Comparison of ENCODE assay signal across 11 cellular contexts in the genomic region with DNA sequence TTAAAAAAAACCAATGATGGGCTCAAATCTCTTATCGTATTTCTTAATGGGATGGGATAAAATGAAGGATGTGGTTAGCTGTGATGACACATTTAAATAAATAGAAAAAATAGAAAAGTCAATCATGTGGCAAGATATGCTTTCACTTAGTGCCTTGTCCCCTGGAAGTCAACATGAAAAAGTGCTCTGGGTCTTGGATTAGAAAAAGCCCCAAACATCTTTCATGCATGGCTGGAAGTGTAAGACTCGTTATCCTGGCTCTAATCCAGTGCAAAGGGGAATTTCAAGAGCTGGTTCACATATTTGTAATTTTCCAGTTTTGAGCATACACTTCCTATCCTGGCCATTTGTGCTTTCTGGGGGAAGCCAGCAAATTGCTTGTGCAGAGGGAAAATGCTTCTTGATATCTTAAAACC.
DNase-seq lines count a peak whose midpoint lies in the region; ATAC-seq, FAIRE-seq and TF ChIP-seq lines count a peak whose summit lies in the region.
"Had no signal": no experiment of that assay in that cellular context is flagged by ENCODE, and none has a peak within 500 bp of the region (broad histone marks: within the 10 kb centered on the region; RNA-seq: fewer than 3 reads in every experiment).

No MANE protein-coding gene starts in this region.

- H2AFZ ChIP-seq in HepG2 (ENCODE audit: low read length) (no peak overlapping the region), SK-N-SH (ENCODE audit: low read depth) (no peak overlapping the region; the same call in 1 of the 2 replicates)

- no peak for FAIRE-seq in HepG2 (lab: Jason Lieb, UNC)
- FAIRE-seq in kidney (lab: Jason Lieb, UNC), result peak; percentile 62

- in situ Hi-C loops in HepG2 (cut with HindIII; ENCODE audit: extremely low pct_ligation_motif_present, low pct_unique_long_range_greater_than_20kb), result loop anchor here (10.0 kb wide), 1 partner anchor 979 kb away; no protein-coding TSS in a partner anchor

- H3K4me2 ChIP-seq in HepG2 (ENCODE audit: low read depth, low read length), result no peak overlapping the region
- peak overlapping the region; percentile 1; the same call in 1 of the 2 replicates for H3K4me2 ChIP-seq in SK-N-SH

- POLR2A ChIA-PET in HepG2 (lab: Yijun Ruan, JAX), result no interaction called here
- POLR2A ChIA-PET in SK-N-SH (lab: Yijun Ruan, JAX), result no interaction called here

- 47% methylated on average over 2 of the region's 2 CpGs for WGBS in liver
- WGBS in HepG2 (ENCODE audit: low lambda C conversion rate), result 21% methylated on average over 2 of the region's 2 CpGs
- 7% methylated on average over 2 of the region's 2 CpGs for WGBS in SK-N-SH (ENCODE audit: low lambda C conversion rate)

- intact Hi-C loops in HepG2 (cut with micrococcal nuclease; ENCODE audit: unreplicated experiment), result no loop called here
- intact Hi-C loops in kidney (cut with DNase I), result no loop called here

- TF ChIP-seq CTCF in liver (IDR thresholded peaks at IDR 0.05; ENCODE audit: low read depth, low read length, missing input control) (no peak), HepG2 (CRISPR knock-in tag; IDR thresholded peaks at IDR 0.05) (no peak), SK-N-SH (IDR thresholded peaks at IDR 0.05) (no peak), kidney (IDR thresholded peaks at IDR 0.05; ENCODE audit: borderline replicate concordance, extremely low read depth, insufficient read depth) (no peak), GM20000 (IDR thresholded peaks at IDR 0.05; ENCODE audit: extremely low read depth, missing control alignments) (no peak)

- H3K9ac ChIP-seq in liver (ENCODE audit: low read depth in 1 of 2, low read length in 2 of 2), result no peak overlapping the region
- H3K9ac ChIP-seq in HepG2 (ENCODE audit: insufficient read depth, low read depth, low read length), result no peak overlapping the region
- peak overlapping the region; percentile 6; the same call in 1 of the 2 replicates for H3K9ac ChIP-seq in SK-N-SH
- H3K9ac ChIP-seq in kidney (ENCODE audit: low read length in 2 of 2), result no peak overlapping the region

- H3K79me2 ChIP-seq in HepG2 (ENCODE audit: insufficient read depth, low read length) (no peaks in the 10 kb centered on the region), SK-N-SH (ENCODE audit: insufficient read depth) (no peaks in the 10 kb centered on the region)

- H3K4me3 ChIP-seq in liver (ENCODE audit: low read depth in 1 of 3, low read length in 3 of 3), result no peak overlapping the region
- H3K4me3 ChIP-seq in HepG2 (replicated peaks in 1 of 3; ENCODE audit: insufficient read depth in 1 of 3, low read depth in 2 of 3, low read length in 3 of 3), result no peak overlapping the region
- no peak overlapping the region for H3K4me3 ChIP-seq in SK-N-SH (ENCODE audit: low read depth in 2 of 2, low read length in 1 of 2)
- H3K4me3 ChIP-seq in kidney (ENCODE audit: low read length in 2 of 2), result no peak overlapping the region

- no peaks in the 10 kb centered on the region for H3K9me3 ChIP-seq in liver (ENCODE audit: control insufficient read depth in 4 of 4, low read length in 3 of 4)
- no peaks in the 10 kb centered on the region for H3K9me3 ChIP-seq in HepG2 (ENCODE audit: low read length)
- H3K9me3 ChIP-seq in SK-N-SH, result no peaks in the 10 kb centered on the region
- H3K9me3 ChIP-seq in kidney (ENCODE audit: control insufficient read depth in 1 of 2, low read length in 2 of 2), result no peaks in the 10 kb centered on the region

- TF ChIP-seq POLR2A in HepG2 (IDR thresholded peaks at IDR 0.05; ENCODE audit: insufficient read depth in 1 of 2, low read depth in 2 of 2, low read length in 2 of 2), result no peak

- H3K36me3 ChIP-seq in liver (ENCODE audit: control insufficient read depth in 4 of 4, insufficient read depth in 3 of 4, low read depth in 1 of 4, low read length in 3 of 4), result no peaks in the 10 kb centered on the region
- H3K36me3 ChIP-seq in HepG2 (replicated peaks in 1 of 2; ENCODE audit: control insufficient read depth in 1 of 2, insufficient read depth in 2 of 2, low read length in 2 of 2), result no peaks in the 10 kb centered on the region
- H3K36me3 ChIP-seq in SK-N-SH (replicated peaks in 1 of 2; ENCODE audit: control insufficient read depth in 1 of 2, insufficient read depth in 2 of 2, low read length in 1 of 2), result no peaks in the 10 kb centered on the region
- H3K36me3 ChIP-seq in kidney (ENCODE audit: control insufficient read depth in 1 of 2, insufficient read depth in 2 of 2, low read length in 2 of 2), result no peaks in the 10 kb centered on the region

- H3F3A ChIP-seq in SK-N-SH (replicated peaks; ENCODE audit: insufficient read depth), result peaks cover 17% of the 10 kb centered on the region

- ATAC-seq in HepG2 (no peak), HG03196 (IDR thresholded peaks at IDR 0.05; ENCODE audit: unreplicated experiment) (no peak), GM21447 (IDR thresholded peaks at IDR 0.05; ENCODE audit: unreplicated experiment) (no peak)

- H3K27me3 ChIP-seq in liver (ENCODE audit: control insufficient read depth in 4 of 4, insufficient read depth in 4 of 4, low read length in 3 of 4) (peaks cover 0 to 11% (median 0%) of the 10 kb centered on the region in 4 donors), HepG2 (ENCODE audit: control insufficient read depth in 1 of 2, insufficient read depth in 2 of 2, low read length in 2 of 2) (peaks cover 0 to 2% of the 10 kb centered on the region in 2 experiments; a peak in 2 of 5 replicates), SK-N-SH (ENCODE audit: insufficient read depth) (no peaks in the 10 kb centered on the region)

- TF ChIP-seq EP300 in HepG2 (IDR thresholded peaks at IDR 0.05; ENCODE audit: low read depth in 2 of 2, low read length in 2 of 2), result no peak
- TF ChIP-seq EP300 in HepG2 (CRISPR knock-in tag; IDR thresholded peaks at IDR 0.05; ENCODE audit: borderline replicate concordance), result no peak
- TF ChIP-seq EP300 in SK-N-SH (IDR thresholded peaks at IDR 0.05; ENCODE audit: borderline replicate concordance in 1 of 2, low read depth in 1 of 2, low read length in 1 of 2), result peak in 1 of 2 experiments; percentile 38; a peak in 1 of 4 replicates

- CTCF ChIA-PET in HepG2 (lab: Yijun Ruan, JAX; ENCODE audit: low intra/inter-chr PET ratio, low total read pairs), result no interaction called here
- CTCF ChIA-PET in SK-N-SH (lab: Yijun Ruan, JAX), result interaction anchor here (1.3 to 3.5 kb wide), 6 partner anchors 32 to 1054 kb away, joined by 4 to 13 read pairs (median 6); no protein-coding TSS in a partner anchor

- H3K4me1 ChIP-seq in liver (ENCODE audit: control insufficient read depth in 4 of 4, insufficient read depth in 4 of 4, low read length in 3 of 4) (no peaks in the 10 kb centered on the region), HepG2 (ENCODE audit: insufficient read depth, low read length) (no peaks in the 10 kb centered on the region), SK-N-SH (ENCODE audit: control insufficient read depth in 1 of 2, insufficient read depth in 2 of 2, low read depth in 1 of 2, low read length in 1 of 2) (peaks cover 3 to 23% of the 10 kb centered on the region in 2 experiments; a peak in 3 of 4 replicates), kidney (ENCODE audit: control insufficient read depth in 1 of 2, insufficient read depth in 1 of 2, low read depth in 1 of 2, low read length in 2 of 2) (peaks cover 0 to 15% of the 10 kb centered on the region in 2 donors)

- no peak for DNase-seq in HepG2 (ENCODE audit: low spot score)
- no peak for DNase-seq in SK-N-SH
- DNase-seq in kidney, result no peak
- no peak for DNase-seq in GM20000 (ENCODE audit: low spot score)
- no peak for DNase-seq in activated CD4-positive, alpha-beta T cell treated with anti-CD3 and anti-CD28 coated beads, Interleukin-2, amount 50 U/mL, for 1 hour
- DNase-seq: DND-41, H7, MM.1S had no signal

- TF ChIP-seq RAD21 in liver (IDR thresholded peaks at IDR 0.05) (no peak), HepG2 (CRISPR knock-in tag; IDR thresholded peaks at IDR 0.05) (no peak), SK-N-SH (IDR thresholded peaks at IDR 0.05; ENCODE audit: low read length) (no peak)

- H3K27ac ChIP-seq in liver (ENCODE audit: low read depth in 1 of 2, low read length in 2 of 2) (peak overlapping the region in 1 of 2 donors; percentile 28), HepG2 (ENCODE audit: extremely low read length, insufficient read depth, low read length) (no peak overlapping the region), SK-N-SH (ENCODE audit: low read depth in 2 of 2, low read length in 1 of 2) (peak overlapping the region; percentile 11 to 31; a peak in 3 of 4 replicates), kidney (ENCODE audit: low read depth in 2 of 2, low read length in 2 of 2) (no peak overlapping the region)

- no TSS peak for BruUV-seq in HepG2 (replicated peaks; lab: Mats Ljungman, UMichigan)

- H4K20me1 ChIP-seq in HepG2 (ENCODE audit: insufficient read depth, low read length), result no peaks in the 10 kb centered on the region
- no peaks in the 10 kb centered on the region for H4K20me1 ChIP-seq in SK-N-SH (ENCODE audit: insufficient read depth)

- no peaks in the 10 kb centered on the region for H3K9me2 ChIP-seq in SK-N-SH

TF ChIP-seq in liver, 16 proteins besides CTCF, POLR2A, EP300 and RAD21 (continues in another document):
- TF ChIP-seq, protein P1, sequence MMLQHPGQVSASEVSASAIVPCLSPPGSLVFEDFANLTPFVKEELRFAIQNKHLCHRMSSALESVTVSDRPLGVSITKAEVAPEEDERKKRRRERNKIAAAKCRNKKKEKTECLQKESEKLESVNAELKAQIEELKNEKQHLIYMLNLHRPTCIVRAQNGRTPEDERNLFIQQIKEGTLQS (IDR thresholded peaks at IDR 0.05), result no peak
- TF ChIP-seq TAF1 (conservative IDR thresholded peaks at IDR 0.05), result no peak
- TF ChIP-seq RXRA (IDR thresholded peaks at IDR 0.05), result peak; percentile 17 to 29
- TF ChIP-seq FOXA2 (IDR thresholded peaks at IDR 0.05), result no peak
- TF ChIP-seq EGR1 (IDR thresholded peaks at IDR 0.05; ENCODE audit: low read depth in 2 of 2), result no peak

TF ChIP-seq in HepG2, 621 proteins besides CTCF, POLR2A, EP300 and RAD21 (continues in another document):
- TF ChIP-seq PAF1 (CRISPR knock-in tag; IDR thresholded peaks at IDR 0.05) (no peak), ZMAT3 (CRISPR knock-in tag; conservative IDR thresholded peaks at IDR 0.05) (no peak), SRSF1 (optimal IDR thresholded peaks at IDR 0.05; ENCODE audit: low read depth, low read length) (no peak)

TF ChIP-seq in SK-N-SH, 30 proteins besides CTCF, POLR2A, EP300 and RAD21 (continues in another document):
- no peak for TF ChIP-seq MXI1 (IDR thresholded peaks at IDR 0.05; ENCODE audit: low read depth, low read length)
- TF ChIP-seq JUND (IDR thresholded peaks at IDR 0.05), result peak; percentile 34
- TF ChIP-seq NFIC (IDR thresholded peaks at IDR 0.05; ENCODE audit: borderline replicate concordance), result peak; percentile 88
- TF ChIP-seq TCF12 (IDR thresholded peaks at IDR 0.05), result peak; percentile 79
- TF ChIP-seq SIN3A (IDR thresholded peaks at IDR 0.05; ENCODE audit: borderline replicate concordance, low read depth, low read length), result 0 out of 2 replicates have a peak, but pooled peaks have one; percentile 25
- no peak for TF ChIP-seq GABPA (IDR thresholded peaks at IDR 0.05; ENCODE audit: low read depth)
- peak; percentile 76; the same call in 1 of the 2 replicates for TF ChIP-seq TEAD4 (IDR thresholded peaks at IDR 0.05; ENCODE audit: borderline replicate concordance, insufficient read depth)

Comparison
In these comparisons a context has a peak if more than half of its experiments do, and no peak if none do; other contexts are left out.
1. H3K27ac ChIP-seq: peak in SK-N-SH (2 of 2); none in HepG2 (single experiment) and kidney (0 of 2).